Comparison of ENCODE assay signal across 8 cellular contexts in genomic region chr7:26061340-26062239, GRCh38.
DNase-seq lines count a peak whose midpoint lies in the region; ATAC-seq and TF ChIP-seq lines count a peak whose summit lies in the region.

No MANE protein-coding gene starts in this region.

- H3K27ac ChIP-seq in HCT116 (ENCODE audit: low read depth, low read length) (no peak overlapping the region), right lobe of liver (no peak overlapping the region)

- CTCF ChIA-PET in HCT116 (lab: Charles Lee) (interaction anchor here (1.3 kb wide), 1 partner anchor 27 kb away, joined by 3 read pairs; no protein-coding TSS in a partner anchor), activated B cell treated with CpG ODN at 0.5 μM for 24 hours (lab: Charles Lee) (interaction anchor here (0.7 to 4.0 kb wide), 6 partner anchors 10 to 304 kb away, joined by 3 to 61 read pairs (median 4); no protein-coding TSS in a partner anchor)

- peak overlapping the region; percentile 93 for H2AFZ ChIP-seq in HCT116 (ENCODE audit: low read depth, low read length, poor library complexity, severe bottlenecking)

- ATAC-seq in HCT116 (peak; percentile 98), activated B cell treated with CpG ODN at 0.5 μM for 24 hours (ENCODE audit: low read depth) (peak; percentile 82), right lobe of liver (peak; percentile 97 to 99 (median 98)), HG02623 (IDR thresholded peaks at IDR 0.05; ENCODE audit: unreplicated experiment) (no peak)

- no peak overlapping the region for H3K9ac ChIP-seq in HCT116 (ENCODE audit: low read length)

- H3K27ac Mint-ChIP-seq in activated B cell treated with CpG ODN at 0.5 μM for 24 hours = no peak overlapping the region

- no peaks in the 10 kb centered on the region for H3K36me3 Mint-ChIP-seq in activated B cell treated with CpG ODN at 0.5 μM for 24 hours (ENCODE audit: low read depth)

- TF ChIP-seq CTCF in HCT116 (IDR thresholded peaks at IDR 0.05 in 2 of 3, conservative IDR thresholded peaks at IDR 0.05 in 1 of 3; ENCODE audit: borderline replicate concordance in 1 of 3, insufficient read depth in 1 of 3, low read depth in 2 of 3, low read length in 2 of 3) (peak; percentile 73 to 93 (median 84)), activated B cell treated with CpG ODN at 0.5 μM for 24 hours (IDR thresholded peaks at IDR 0.05) (no peak), right lobe of liver (IDR thresholded peaks at IDR 0.05) (peak; percentile 74 to 83 (median 79))

- peak; percentile 82 for TF ChIP-seq RAD21 in HCT116 (IDR thresholded peaks at IDR 0.05; ENCODE audit: low read depth)

- peaks cover 0 to 3% of the 10 kb centered on the region in 2 experiments; a peak in 1 of 4 replicates for H3K4me1 ChIP-seq in HCT116 (ENCODE audit: control insufficient read depth in 1 of 2, insufficient read depth in 2 of 2, low read length in 2 of 2)
- no peaks in the 10 kb centered on the region for H3K4me1 ChIP-seq in right lobe of liver

- H3K36me3 ChIP-seq in HCT116 (ENCODE audit: control insufficient read depth in 1 of 2, insufficient read depth in 2 of 2, low read length in 2 of 2) = no peaks in the 10 kb centered on the region
- H3K36me3 ChIP-seq in right lobe of liver = no peaks in the 10 kb centered on the region

- H3K9me2 ChIP-seq in HCT116 (ENCODE audit: insufficient read depth) = no peaks in the 10 kb centered on the region

- H3K9me3 Mint-ChIP-seq in activated B cell treated with CpG ODN at 0.5 μM for 24 hours = no peaks in the 10 kb centered on the region

- intact Hi-C loops in HCT116 (cut with micrococcal nuclease) (loop anchor here (1.0 kb wide), 1 partner anchor 169 kb away; no protein-coding TSS in a partner anchor), activated B cell treated with CpG ODN at 0.5 μM for 24 hours (cut with micrococcal nuclease) (loop anchor here (1.0 to 10.0 kb wide), 5 partner anchors 93 to 613 kb away; no protein-coding TSS in a partner anchor), right lobe of liver (cut with DNase I) (no loop called here)

- DNase-seq in COR-L47 (lab: John Stamatoyannopoulos, UW) (peak; percentile 92), HCT116 (ENCODE audit: low read depth, low spot score) (peak; percentile 80), NCI-H2171 (lab: John Stamatoyannopoulos, UW) (peak; percentile 43), activated B cell treated with CpG ODN at 0.5 μM for 24 hours (peak; percentile 51), right lobe of liver (peak in 2 of 3 donors; percentile 58 to 80)
- DNase-seq in central memory CD4-positive, alpha-beta T cell = peak; percentile 60
- peak; percentile 33 to 47 for DNase-seq in stimulated activated CD8-positive, alpha-beta memory T cell treated with anti-CD3 and anti-CD28 coated beads, Interleukin-15, amount 100 ng/mL, for 48 hours (ENCODE audit: low read depth in 2 of 2)

- no peak overlapping the region for H3K4me3 ChIP-seq in HCT116 (replicated peaks in 1 of 2; ENCODE audit: low read depth in 1 of 2, low read length in 2 of 2)
- H3K4me3 ChIP-seq in right lobe of liver = no peak overlapping the region

- peaks cover 44% of the 10 kb centered on the region for H3K27me3 Mint-ChIP-seq in activated B cell treated with CpG ODN at 0.5 μM for 24 hours

- no peaks in the 10 kb centered on the region for H4K20me1 ChIP-seq in HCT116 (ENCODE audit: insufficient read depth)

- WGBS in right lobe of liver (ENCODE audit: insufficient coverage, low coverage, low lambda C conversion rate, missing lambda C conversion rate) = 48% methylated on average over 18 of the region's 18 CpGs

- no TSS peak for BruUV-seq in HCT116 (replicated peaks; lab: Mats Ljungman, UMichigan)

- no peaks in the 10 kb centered on the region for H3K79me2 ChIP-seq in HCT116 (ENCODE audit: insufficient read depth, low read length)

- H3K4me1 Mint-ChIP-seq in activated B cell treated with CpG ODN at 0.5 μM for 24 hours = peaks cover 4% of the 10 kb centered on the region

- H3K27me3 ChIP-seq in HCT116 (ENCODE audit: insufficient read depth, low read length) = no peaks in the 10 kb centered on the region
- H3K27me3 ChIP-seq in right lobe of liver = no peaks in the 10 kb centered on the region

- RAD21 ChIA-PET in HCT116 (lab: Charles Lee; ENCODE audit: low non-redundant PET in 1 of 2, low total read pairs in 2 of 2, uncharacterized antibody in 2 of 2, unreplicated experiment in 2 of 2) = interaction anchor here in 1 of 2 experiments (1.4 kb wide), 1 partner anchor 167 kb away, joined by 4 read pairs; no protein-coding TSS in a partner anchor

- POLR2A ChIA-PET in HCT116 (lab: Charles Lee) = no interaction called here
- POLR2A ChIA-PET in activated B cell treated with CpG ODN at 0.5 μM for 24 hours (lab: Charles Lee) = no interaction called here

- TF ChIP-seq POLR2A in HCT116 (IDR thresholded peaks at IDR 0.05; ENCODE audit: borderline replicate concordance, extremely low read depth, insufficient read depth, insufficient read length) (no peak), right lobe of liver (IDR thresholded peaks at IDR 0.05) (no peak)

- no peak overlapping the region for H3K4me3 Mint-ChIP-seq in activated B cell treated with CpG ODN at 0.5 μM for 24 hours

- H3K4me2 ChIP-seq in HCT116 (ENCODE audit: low read length) = no peak overlapping the region; the same call in 1 of the 2 replicates

- no peaks in the 10 kb centered on the region for H3K9me3 ChIP-seq in HCT116 (ENCODE audit: control insufficient read depth in 1 of 2, insufficient read depth in 1 of 2, low read depth in 1 of 2, low read length in 2 of 2)
- H3K9me3 ChIP-seq in right lobe of liver = no peaks in the 10 kb centered on the region

TF ChIP-seq in HCT116, 20 proteins besides CTCF, POLR2A, EP300 and RAD21 (continues in another document):
- TF ChIP-seq ZNF274 (IDR thresholded peaks at IDR 0.05; ENCODE audit: low read depth, low read length) (no peak), SP1 (IDR thresholded peaks at IDR 0.05; ENCODE audit: low read depth) (no peak), CBX3 (IDR thresholded peaks at IDR 0.05; ENCODE audit: low read depth) (peak; percentile 72), SRF (IDR thresholded peaks at IDR 0.05; ENCODE audit: low read depth) (no peak), EZH2phosphoT487 (IDR thresholded peaks at IDR 0.05; ENCODE audit: borderline replicate concordance) (no peak), YY1 (IDR thresholded peaks at IDR 0.05; ENCODE audit: extremely low read depth, insufficient replicate concordance, low read depth, low read length) (no peak), POLR2AphosphoS5 (IDR thresholded peaks at IDR 0.05; ENCODE audit: low read depth, low read length) (no peak), CEBPB (IDR thresholded peaks at IDR 0.05; ENCODE audit: low read depth) (no peak), ZFX (IDR thresholded peaks at IDR 0.05) (no peak), EZH2 (IDR thresholded peaks at IDR 0.05) (no peak), ELF1 (IDR thresholded peaks at IDR 0.05; ENCODE audit: borderline replicate concordance, low read depth) (no peak), ZBTB33 (IDR thresholded peaks at IDR 0.05; ENCODE audit: extremely low read depth, insufficient replicate concordance, low read length) (no peak), SIN3A (IDR thresholded peaks at IDR 0.05; ENCODE audit: low read depth) (no peak), FOSL1 (IDR thresholded peaks at IDR 0.05; ENCODE audit: low read depth) (no peak)
- TF ChIP-seq, protein P1, sequence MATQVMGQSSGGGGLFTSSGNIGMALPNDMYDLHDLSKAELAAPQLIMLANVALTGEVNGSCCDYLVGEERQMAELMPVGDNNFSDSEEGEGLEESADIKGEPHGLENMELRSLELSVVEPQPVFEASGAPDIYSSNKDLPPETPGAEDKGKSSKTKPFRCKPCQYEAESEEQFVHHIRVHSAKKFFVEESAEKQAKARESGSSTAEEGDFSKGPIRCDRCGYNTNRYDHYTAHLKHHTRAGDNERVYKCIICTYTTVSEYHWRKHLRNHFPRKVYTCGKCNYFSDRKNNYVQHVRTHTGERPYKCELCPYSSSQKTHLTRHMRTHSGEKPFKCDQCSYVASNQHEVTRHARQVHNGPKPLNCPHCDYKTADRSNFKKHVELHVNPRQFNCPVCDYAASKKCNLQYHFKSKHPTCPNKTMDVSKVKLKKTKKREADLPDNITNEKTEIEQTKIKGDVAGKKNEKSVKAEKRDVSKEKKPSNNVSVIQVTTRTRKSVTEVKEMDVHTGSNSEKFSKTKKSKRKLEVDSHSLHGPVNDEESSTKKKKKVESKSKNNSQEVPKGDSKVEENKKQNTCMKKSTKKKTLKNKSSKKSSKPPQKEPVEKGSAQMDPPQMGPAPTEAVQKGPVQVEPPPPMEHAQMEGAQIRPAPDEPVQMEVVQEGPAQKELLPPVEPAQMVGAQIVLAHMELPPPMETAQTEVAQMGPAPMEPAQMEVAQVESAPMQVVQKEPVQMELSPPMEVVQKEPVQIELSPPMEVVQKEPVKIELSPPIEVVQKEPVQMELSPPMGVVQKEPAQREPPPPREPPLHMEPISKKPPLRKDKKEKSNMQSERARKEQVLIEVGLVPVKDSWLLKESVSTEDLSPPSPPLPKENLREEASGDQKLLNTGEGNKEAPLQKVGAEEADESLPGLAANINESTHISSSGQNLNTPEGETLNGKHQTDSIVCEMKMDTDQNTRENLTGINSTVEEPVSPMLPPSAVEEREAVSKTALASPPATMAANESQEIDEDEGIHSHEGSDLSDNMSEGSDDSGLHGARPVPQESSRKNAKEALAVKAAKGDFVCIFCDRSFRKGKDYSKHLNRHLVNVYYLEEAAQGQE (IDR thresholded peaks at IDR 0.05; ENCODE audit: low read depth) = no peak
- TF ChIP-seq, protein P2, sequence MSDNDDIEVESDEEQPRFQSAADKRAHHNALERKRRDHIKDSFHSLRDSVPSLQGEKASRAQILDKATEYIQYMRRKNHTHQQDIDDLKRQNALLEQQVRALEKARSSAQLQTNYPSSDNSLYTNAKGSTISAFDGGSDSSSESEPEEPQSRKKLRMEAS (IDR thresholded peaks at IDR 0.05) = 0 out of 2 replicates have a peak, but pooled peaks have one; percentile 5

Comparison
In these comparisons a context has a peak if more than half of its experiments do, and no peak if none do; other contexts are left out.
1. DNase-seq: peak in every context shown above with its lines; median percentile 92 in COR-L47; 80 in HCT116; 69 in right lobe of liver; 60 in central memory CD4-positive, alpha-beta T cell; 51 in activated B cell treated with CpG ODN at 0.5 μM for 24 hours; 43 in NCI-H2171; 40 in stimulated activated CD8-positive, alpha-beta memory T cell treated with anti-CD3 and anti-CD28 coated beads, Interleukin-15, amount 100 ng/mL, for 48 hours.
2. intact Hi-C loops: an anchor here in HCT116 (1.0 kb wide) and activated B cell treated with CpG ODN at 0.5 μM for 24 hours (1.0 to 10.0 kb wide); none called in right lobe of liver.